Comparison of ENCODE assay signal across 18 cellular contexts in genomic region chr2:234565201-234565600, GRCh38.
A peak's percentile ranks its signal among the peaks of the same experiment; 100 is the strongest.
DNase-seq lines count a peak whose midpoint lies in the region; ATAC-seq and TF ChIP-seq lines count a peak whose summit lies in the region.
"Had no signal": no experiment of that assay in that cellular context is flagged by ENCODE, and none has a peak within 500 bp of the region (broad histone marks: within the 10 kb centered on the region; RNA-seq: fewer than 3 reads in every experiment).

No MANE protein-coding gene starts in this region.

- H3K27me3 Mint-ChIP-seq in chondrocyte (ENCODE audit: low read depth): peaks cover under 1% of the 10 kb centered on the region
- H3K27me3 Mint-ChIP-seq in neural crest cell (ENCODE audit: low read depth): no peaks in the 10 kb centered on the region

- H3K4me1 Mint-ChIP-seq in chondrocyte (ENCODE audit: low read depth): peaks cover 11% of the 10 kb centered on the region
- H3K4me1 Mint-ChIP-seq in neural crest cell: peaks cover 40% of the 10 kb centered on the region
- H3K4me1 Mint-ChIP-seq: activated CD4-positive, alpha-beta memory T cell treated with anti-CD3 and anti-CD28 coated beads, Interleukin-2, amount 10 ng/mL, durations not matched to agents 7 days and 5 days; activated naive CD4-positive, alpha-beta T cell treated with anti-CD3 and anti-CD28 coated beads, Interleukin-2, amount 10 ng/mL, durations not matched to agents 7 days and 5 days had no signal

- no peaks in the 10 kb centered on the region for H3F3A ChIP-seq in Loucy (ENCODE audit: low read depth)

- ATAC-seq in HG02870 (IDR thresholded peaks at IDR 0.05; ENCODE audit: unreplicated experiment): no peak
- ATAC-seq: foreskin keratinocyte, GM12878 had no signal

- peak overlapping the region in 9 of 11 experiments; percentile 31 to 89 (median 77); a peak in 18 of 22 replicates for H3K4me2 ChIP-seq in BLaER1 treated with 17β-estradiol and CSF1 and Interleukin-3, amounts not matched to agents 10 nM and 100 nM
- no peak overlapping the region for H3K4me2 ChIP-seq in Loucy (ENCODE audit: low read depth, low read length, poor library complexity, severe bottlenecking)
- H3K4me2 ChIP-seq: KMS-11 had no signal

- no peaks in the 10 kb centered on the region for H3K79me2 ChIP-seq in Loucy (ENCODE audit: insufficient read depth, low read length)

- H3K9ac ChIP-seq in BLaER1 treated with 17β-estradiol and CSF1 and Interleukin-3, amounts not matched to agents 10 nM and 100 nM: peak overlapping the region in 4 of 11 experiments; percentile 17 to 64 (median 32); a peak in 5 of 22 replicates
- H3K9ac ChIP-seq in Loucy (ENCODE audit: low read depth, low read length, poor library complexity, severe bottlenecking): no peak overlapping the region
- H3K9ac ChIP-seq: KMS-11 had no signal

- no peaks in the 10 kb centered on the region for H3K9me3 Mint-ChIP-seq in chondrocyte (ENCODE audit: low read depth)
- H3K9me3 Mint-ChIP-seq in neural crest cell: peaks cover 7% of the 10 kb centered on the region
- H3K9me3 Mint-ChIP-seq: activated CD4-positive, alpha-beta memory T cell treated with anti-CD3 and anti-CD28 coated beads, Interleukin-2, amount 10 ng/mL, durations not matched to agents 7 days and 5 days had no signal

- H3K27ac Mint-ChIP-seq in chondrocyte (ENCODE audit: unreplicated experiment) (peak overlapping the region; percentile 30), neural crest cell (ENCODE audit: unreplicated experiment) (peak overlapping the region; percentile 75)
- H3K27ac Mint-ChIP-seq: activated CD4-positive, alpha-beta memory T cell treated with anti-CD3 and anti-CD28 coated beads, Interleukin-2, amount 10 ng/mL, durations not matched to agents 7 days and 5 days; activated naive CD4-positive, alpha-beta T cell treated with anti-CD3 and anti-CD28 coated beads, Interleukin-2, amount 10 ng/mL, durations not matched to agents 7 days and 5 days; activated T-cell treated with anti-CD3 and anti-CD28 coated beads, Interleukin-2, amount 50 U/mL, for 24 hours had no signal

- no peaks in the 10 kb centered on the region for H3K27me3 ChIP-seq in BLaER1 treated with 17β-estradiol and CSF1 and Interleukin-3, amounts not matched to agents 10 nM and 100 nM
- no peaks in the 10 kb centered on the region for H3K27me3 ChIP-seq in Loucy (ENCODE audit: insufficient read depth, low read length, poor library complexity, severe bottlenecking)
- H3K27me3 ChIP-seq: colonic mucosa, foreskin keratinocyte, ovary, sigmoid colon had no signal

- H3K36me3 ChIP-seq in BLaER1 treated with 17β-estradiol and CSF1 and Interleukin-3, amounts not matched to agents 10 nM and 100 nM: no peaks in the 10 kb centered on the region
- H3K36me3 ChIP-seq in Loucy (ENCODE audit: insufficient read depth, low read length): no peaks in the 10 kb centered on the region
- H3K36me3 ChIP-seq: colonic mucosa, ovary, sigmoid colon had no signal

- H3K4me1 ChIP-seq in BLaER1 treated with 17β-estradiol and CSF1 and Interleukin-3, amounts not matched to agents 10 nM and 100 nM: peaks cover 16 to 67% (median 65%) of the 10 kb centered on the region in 10 experiments
- H3K4me1 ChIP-seq in Loucy (ENCODE audit: insufficient read depth, low read length, poor library complexity, severe bottlenecking): peaks cover 8% of the 10 kb centered on the region
- H3K4me1 ChIP-seq: colonic mucosa, foreskin keratinocyte, sigmoid colon had no signal

- no peaks in the 10 kb centered on the region for H3K9me2 ChIP-seq in Loucy (replicated peaks; ENCODE audit: low read depth, low read length)

- no peaks in the 10 kb centered on the region for H4K20me1 ChIP-seq in BLaER1 treated with 17β-estradiol and CSF1 and Interleukin-3, amounts not matched to agents 10 nM and 100 nM
- H4K20me1 ChIP-seq in Loucy (ENCODE audit: insufficient read depth, low read length, poor library complexity, severe bottlenecking): no peaks in the 10 kb centered on the region

- TF ChIP-seq CTCF in Loucy (conservative IDR thresholded peaks at IDR 0.05; ENCODE audit: low read length) (no peak), chondrocyte (IDR thresholded peaks at IDR 0.05) (no peak), neural crest cell (conservative IDR thresholded peaks at IDR 0.05) (no peak)

- no peak overlapping the region; a peak in 1 of 20 replicates for H3K4me3 ChIP-seq in BLaER1 treated with 17β-estradiol and CSF1 and Interleukin-3, amounts not matched to agents 10 nM and 100 nM
- H3K4me3 ChIP-seq in Loucy (ENCODE audit: low read length, poor library complexity, severe bottlenecking): no peak overlapping the region
- H3K4me3 ChIP-seq: colonic mucosa, GM12878, ovary, sigmoid colon had no signal

- DNase-seq in chondrocyte (ENCODE audit: low spot score) (no peak), neural crest cell (ENCODE audit: low read depth, low spot score) (no peak), C1 segment of cervical spinal cord (lab: John Stamatoyannopoulos, UW) (no peak), occipital lobe (lab: John Stamatoyannopoulos, UW) (no peak)
- DNase-seq: activated CD4-positive, alpha-beta memory T cell treated with anti-CD3 and anti-CD28 coated beads, Interleukin-2, amount 10 ng/mL, durations not matched to agents 7 days and 5 days; activated naive CD4-positive, alpha-beta T cell treated with anti-CD3 and anti-CD28 coated beads, Interleukin-2, amount 10 ng/mL, durations not matched to agents 7 days and 5 days; activated T-cell treated with anti-CD3 and anti-CD28 coated beads, Interleukin-2, amount 50 U/mL, for 24 hours; colonic mucosa; foreskin keratinocyte; GDM1; ovary; sigmoid colon; stimulated activated CD4-positive, alpha-beta T cell treated with anti-CD3 and anti-CD28 coated beads, Interleukin-1b, Interleukin-23, amount 100 ng/mL, for 48 hours had no signal

- peaks cover 12 to 17% (median 16%) of the 10 kb centered on the region in 11 experiments; a peak in 19 of 22 replicates for H3K9me3 ChIP-seq in BLaER1 treated with 17β-estradiol and CSF1 and Interleukin-3, amounts not matched to agents 10 nM and 100 nM (replicated peaks in 1 of 11)
- H3K9me3 ChIP-seq in Loucy (ENCODE audit: insufficient read depth, low read depth, low read length): no peaks in the 10 kb centered on the region
- H3K9me3 ChIP-seq: colonic mucosa, ovary, sigmoid colon had no signal

- H3K27ac ChIP-seq in BLaER1 treated with 17β-estradiol and CSF1 and Interleukin-3, amounts not matched to agents 10 nM and 100 nM: peak overlapping the region in 3 of 11 experiments; percentile 28 to 74 (median 48); a peak in 5 of 22 replicates
- H3K27ac ChIP-seq: colonic mucosa, foreskin keratinocyte, KMS-11, ovary, sigmoid colon had no signal

- H2AFZ ChIP-seq in Loucy (ENCODE audit: low read length): peak overlapping the region; percentile 9; the same call in 1 of the 2 replicates

- H3K4me3 Mint-ChIP-seq in chondrocyte (ENCODE audit: unreplicated experiment) (no peak overlapping the region), neural crest cell (peak overlapping the region; percentile 27)
- H3K4me3 Mint-ChIP-seq: activated CD4-positive, alpha-beta memory T cell treated with anti-CD3 and anti-CD28 coated beads, Interleukin-2, amount 10 ng/mL, durations not matched to agents 7 days and 5 days; activated naive CD4-positive, alpha-beta T cell treated with anti-CD3 and anti-CD28 coated beads, Interleukin-2, amount 10 ng/mL, durations not matched to agents 7 days and 5 days; activated T-cell treated with anti-CD3 and anti-CD28 coated beads, Interleukin-2, amount 50 U/mL, for 24 hours had no signal

- H3K36me3 Mint-ChIP-seq in chondrocyte (ENCODE audit: low read depth) (no peaks in the 10 kb centered on the region), neural crest cell (ENCODE audit: low read depth) (peaks cover 9% of the 10 kb centered on the region)
- H3K36me3 Mint-ChIP-seq: activated naive CD4-positive, alpha-beta T cell treated with anti-CD3 and anti-CD28 coated beads, Interleukin-2, amount 10 ng/mL, durations not matched to agents 7 days and 5 days had no signal
